Comparison of ENCODE assay signal across 10 cellular contexts in the genomic region with DNA sequence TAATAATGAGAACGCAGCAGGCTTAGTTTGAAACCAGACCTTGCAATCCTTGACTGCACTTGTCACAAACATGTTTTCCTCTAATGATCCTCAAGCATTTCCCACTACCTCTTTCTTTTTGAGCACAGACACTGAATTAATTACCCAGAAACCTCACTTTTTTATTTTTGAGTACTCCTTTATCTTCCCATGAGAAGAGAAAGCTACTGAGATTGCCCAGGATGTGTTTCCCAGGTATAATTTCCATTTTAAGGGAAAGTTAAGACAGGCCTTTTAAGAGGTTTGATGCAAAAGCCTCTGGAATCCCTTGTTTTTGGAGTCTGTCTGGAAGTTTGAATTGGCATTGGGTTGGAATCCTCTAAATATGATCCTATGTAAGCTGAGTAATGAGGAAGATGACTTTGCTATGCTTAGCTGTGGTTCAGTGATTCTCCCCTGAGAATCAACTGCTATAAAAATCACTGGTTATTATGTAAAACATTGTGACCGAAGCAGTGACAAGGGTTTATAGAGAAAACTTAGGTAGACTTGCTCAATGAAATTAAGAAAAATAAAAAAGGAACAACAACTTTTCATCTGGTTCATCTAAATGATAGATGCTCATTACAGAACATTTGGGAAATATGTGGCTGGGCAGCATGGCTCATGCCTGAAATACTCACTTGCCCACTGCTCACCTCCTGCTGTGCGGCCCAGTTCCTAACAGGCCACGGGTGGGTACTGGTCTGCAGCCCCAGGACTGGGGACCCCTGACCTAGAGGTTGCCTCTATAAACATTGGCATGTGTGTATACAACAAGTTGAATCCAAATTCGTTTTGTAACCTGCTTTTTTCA. TPM values are rescaled to one million over a fixed set of nuclear protein-coding genes. Genes with fewer than 3 reads are reported as not detected.
DNase-seq lines count a peak whose midpoint lies in the region; ATAC-seq and TF ChIP-seq lines count a peak whose summit lies in the region.
"Had no signal": no experiment of that assay in that cellular context is flagged by ENCODE, and none has a peak within 500 bp of the region (broad histone marks: within the 10 kb centered on the region; RNA-seq: fewer than 3 reads in every experiment).

No MANE protein-coding gene starts in this region.

- H3K9me3 ChIP-seq in iPS-20b (ENCODE audit: insufficient read depth, low read depth, low read length): no peaks in the 10 kb centered on the region
- no peaks in the 10 kb centered on the region for H3K9me3 ChIP-seq in testis

- H3K27me3 Mint-ChIP-seq in progenitor cell of endocrine pancreas: no peaks in the 10 kb centered on the region

- H3K4me1 ChIP-seq in iPS-20b (ENCODE audit: insufficient read depth, low read length): peaks cover 8% of the 10 kb centered on the region; the same call in 1 of the 2 replicates
- no peaks in the 10 kb centered on the region for H3K4me1 ChIP-seq in testis

- 86 to 89% methylated on average over 5 of the region's 5 CpGs for WGBS in testis, 2 donors

- H3K27me3 ChIP-seq in iPS-20b (ENCODE audit: insufficient read depth, low read length) (no peaks in the 10 kb centered on the region), testis (no peaks in the 10 kb centered on the region)

- peaks cover 15% of the 10 kb centered on the region for H3K4me1 Mint-ChIP-seq in progenitor cell of endocrine pancreas (ENCODE audit: low read depth)

- no peak for TF ChIP-seq POLR2A in testis (IDR thresholded peaks at IDR 0.05)

- no peak overlapping the region for H3K27ac Mint-ChIP-seq in progenitor cell of endocrine pancreas

- intact Hi-C loops in testis (cut with DNase I; ENCODE audit: low total_unique reads): no loop called here

- DNase-seq in ELR (ENCODE audit: low read depth) (peak; percentile 15), LHCN-M2 (ENCODE audit: low read depth) (peak; percentile 88), SIG-M5 (lab: John Stamatoyannopoulos, UW) (no peak), testis (no peak), progenitor cell of endocrine pancreas (ENCODE audit: low spot score, unreplicated experiment) (no peak)
- DNase-seq: OCI-M1 had no signal

- H3K36me3 ChIP-seq in iPS-20b (ENCODE audit: insufficient read depth, low read depth, low read length): no peaks in the 10 kb centered on the region
- H3K36me3 ChIP-seq in testis (ENCODE audit: low read depth, missing control alignments): no peaks in the 10 kb centered on the region

- TF ChIP-seq CTCF in testis (IDR thresholded peaks at IDR 0.05) (no peak), progenitor cell of endocrine pancreas (IDR thresholded peaks at IDR 0.05; ENCODE audit: unreplicated experiment) (no peak)

- H3K4me3 Mint-ChIP-seq in progenitor cell of endocrine pancreas (ENCODE audit: low read depth): no peak overlapping the region

- no peaks in the 10 kb centered on the region for H3K9me3 Mint-ChIP-seq in progenitor cell of endocrine pancreas (ENCODE audit: low read depth)

- H3K4me3 ChIP-seq in iPS-20b (ENCODE audit: low read length): no peak overlapping the region
- no peak overlapping the region for H3K4me3 ChIP-seq in testis

- H3K36me3 Mint-ChIP-seq in progenitor cell of endocrine pancreas (ENCODE audit: insufficient read depth): no peaks in the 10 kb centered on the region

- ATAC-seq in GM21367 (IDR thresholded peaks at IDR 0.05; ENCODE audit: unreplicated experiment): peak; percentile 43
- no peak for ATAC-seq in HG03135 (IDR thresholded peaks at IDR 0.05; ENCODE audit: unreplicated experiment)

- H3K27ac ChIP-seq in iPS-20b (ENCODE audit: low read length) (no peak overlapping the region), testis (no peak overlapping the region)

- peak overlapping the region; percentile 28; the same call in 1 of the 2 replicates for H3K9ac ChIP-seq in iPS-20b (ENCODE audit: low read depth, low read length)

RNA-seq across cellular contexts. Expression of gene RHOH, which starts 10.8 kb away (rescaled TPM):
- 0.75 and 0.90 TPM in 2 replicates for total RNA-seq in LHCN-M2 (2014; rRNA removed)
- not detected for polyA plus RNA-seq in LHCN-M2 (2012)
- total RNA-seq in testis: 1 to 10 TPM in 1 of 2 donors, under 1 TPM in 1; 0.39 to 1.2 TPM
- polyA plus RNA-seq in testis (ENCODE audit: insufficient read depth, low read depth, low replicate concordance): 2.5 TPM
- 4.5 and 5.5 TPM in 2 replicates for total RNA-seq in progenitor cell of endocrine pancreas
- total RNA-seq: lung microvascular endothelial cell had no signal

Comparison
In these comparisons a context has a peak if more than half of its experiments do, and no peak if none do; other contexts are left out.
1. DNase-seq: peak in ELR (single experiment) and LHCN-M2 (single experiment); none in SIG-M5 (single experiment), testis (single experiment) and progenitor cell of endocrine pancreas (single experiment).